In genomic region chr2:138019289-138019688, GRCh38 we compare ENCODE assay signal across 34 cellular contexts. TPM values are rescaled to one million over a fixed set of nuclear protein-coding genes. Genes with fewer than 3 reads are reported as not detected.
"Had no signal": no experiment of that assay in that cellular context is flagged by ENCODE, and none has a peak within 500 bp of the region (broad histone marks: within the 10 kb centered on the region; RNA-seq: fewer than 3 reads in every experiment).

No MANE protein-coding gene starts in this region.

- DNase-seq: activated B cell treated with CpG ODN at 0.5 μM for 24 hours; activated CD4-positive, alpha-beta memory T cell treated with anti-CD3 and anti-CD28 coated beads for 36 hours; activated CD4-positive, alpha-beta T cell treated with anti-CD3 and anti-CD28 coated beads for 4 hours; activated CD4-positive, alpha-beta T cell treated with anti-CD3 and anti-CD28 coated beads, Interleukin-2, amount 50 U/mL, for 1 hour; activated CD4-positive, CD25-positive, alpha-beta regulatory T cell treated with anti-CD3 and anti-CD28 coated beads, Interleukin-2, amount 50 U/mL, for 72 hours; activated CD8-positive, alpha-beta memory T cell treated with anti-CD3 and anti-CD28 coated beads for 24 hours; activated CD8-positive, alpha-beta memory T cell treated with anti-CD3 and anti-CD28 coated beads, Interleukin-2, amount 10 ng/mL, durations not matched to agents 7 days and 5 days; activated CD8-positive, alpha-beta memory T cell treated with anti-CD3 and anti-CD28 coated beads, Interleukin-2, amount 50 U/mL, for 48 hours; activated effector memory CD4-positive, alpha-beta T cell treated with Interleukin-2 at 50 U/mL for 16 hours; activated naive CD4-positive, alpha-beta T cell treated with anti-CD3 and anti-CD28 coated beads, Interleukin-2, amount 10 ng/mL, durations not matched to agents 7 days and 5 days; activated naive CD8-positive, alpha-beta T cell treated with anti-CD3 and anti-CD28 coated beads, Interleukin-2, amount 50 U/mL, for 24 hours; activated T-cell treated with anti-CD3 and anti-CD28 coated beads, Interleukin-2, amount 50 U/mL, for 48 hours; amniotic stem cell; aorta; brain microvascular endothelial cell; central memory CD4-positive, alpha-beta T cell; MM.1S; MV-4-11; NCI-H1092; NCI-H1417; NCI-H146; NCI-H187; NCI-H2029 treated with DMSO at 0.1 percent for 48 hours; NCI-H2107; NCI-H226; NCI-H524; NCI-H69; NK-92 treated with Interleukin-12 subunit alpha and Interleukin-12 subunit beta, amount 100 ng/mL, for 24 hours; Right ventricle myocardium superior; SW 1271; T-helper 1 cell; T-helper 2 cell; T-helper 9 cell had no signal

RNA-seq across cellular contexts. Expression of gene HNMT, which starts 55.0 kb away (rescaled TPM):
- total RNA-seq: activated B cell treated with CpG ODN at 0.5 μM for 24 hours; activated CD4-positive, alpha-beta memory T cell treated with anti-CD3 and anti-CD28 coated beads for 36 hours; activated CD8-positive, alpha-beta memory T cell treated with anti-CD3 and anti-CD28 coated beads, Interleukin-2, amount 10 ng/mL, durations not matched to agents 7 days and 5 days; OCI-LY7 had no signal
